Comparison of ENCODE assay signal across 8 cellular contexts in the genomic region with DNA sequence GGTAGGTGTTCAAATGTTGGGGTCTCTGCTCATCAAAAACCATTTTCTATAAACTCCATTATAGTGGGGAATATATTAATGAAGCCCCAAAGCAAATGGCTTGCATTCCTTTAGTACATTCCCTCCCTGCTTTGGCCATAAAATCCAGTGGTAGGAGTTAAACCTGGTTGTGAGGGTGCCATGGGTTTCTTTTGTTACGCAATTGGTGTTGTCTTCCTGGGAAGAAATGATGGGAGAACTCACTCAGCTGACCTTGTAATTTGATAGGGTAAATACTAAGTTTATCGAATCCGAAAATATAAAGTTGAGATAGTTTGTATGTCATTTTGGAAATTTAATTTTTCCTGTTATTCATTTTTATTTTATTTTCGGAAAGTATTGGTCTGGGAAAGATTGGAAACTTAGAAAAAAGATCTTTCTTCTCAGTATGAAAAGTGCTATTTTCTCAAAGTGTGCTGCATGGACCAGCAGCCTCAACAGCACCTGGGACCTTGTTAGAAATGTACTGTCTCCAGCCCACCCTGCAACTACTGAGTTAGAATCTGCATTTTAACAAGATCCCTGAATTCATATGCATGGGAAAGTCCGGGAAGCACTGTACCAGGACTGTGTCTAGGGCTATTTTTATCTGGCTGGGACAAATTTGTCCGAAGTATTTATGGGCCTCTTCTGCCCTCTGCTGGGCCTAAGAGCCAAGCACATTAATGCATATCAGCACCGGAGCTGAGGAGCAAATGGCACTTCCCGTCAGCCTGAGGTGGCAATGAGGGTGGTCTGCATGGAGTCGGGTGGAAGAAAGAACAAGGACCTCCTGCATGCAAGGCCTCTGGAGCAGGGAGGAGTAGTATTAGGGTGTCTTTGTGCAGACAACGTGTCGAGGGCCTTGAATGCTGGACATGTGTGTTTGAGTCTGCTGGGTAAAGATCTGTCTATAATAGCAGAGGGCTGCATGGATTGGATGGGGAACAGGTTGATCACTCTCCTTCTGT. TPM values are rescaled to one million over a fixed set of nuclear protein-coding genes. Genes with fewer than 3 reads are reported as not detected.
DNase-seq lines count a peak whose midpoint lies in the region; ATAC-seq, FAIRE-seq and TF ChIP-seq lines count a peak whose summit lies in the region.

No MANE protein-coding gene starts in this region.

- peaks cover 16% of the 10 kb centered on the region for H3K4me1 Mint-ChIP-seq in brain

- FAIRE-seq in TTC549 (lab: Jason Lieb, UNC): peak; percentile 9

- no peak for ATAC-seq in HG02763 (IDR thresholded peaks at IDR 0.05; ENCODE audit: unreplicated experiment)

- peaks cover 6 to 18% (median 12%) of the 10 kb centered on the region in 5 experiments for H3K9me3 Mint-ChIP-seq in brain

- no peak overlapping the region for H3K27ac Mint-ChIP-seq in brain

- peak; percentile 6 for DNase-seq in NCI-H187 (lab: John Stamatoyannopoulos, UW)
- DNase-seq in NCI-H187 treated with DMSO at 0.1 percent for 48 hours (lab: John Stamatoyannopoulos, UW): no peak
- peak; percentile 61 for DNase-seq in NCI-H1694 (lab: John Stamatoyannopoulos, UW)
- DNase-seq in iPS-NIHi7 (ENCODE audit: extremely low spot score): peak; percentile 79
- DNase-seq in smooth muscle cell of the brain vasculature (ENCODE audit: low read depth, low spot score): peak; percentile 54

- no peaks in the 10 kb centered on the region for H3K27me3 Mint-ChIP-seq in brain

- TF ChIP-seq CTCF in brain (conservative IDR thresholded peaks at IDR 0.05): peak; percentile 94 to 97

- peak overlapping the region in 3 of 5 experiments; percentile 8 to 32 (median 23) for H3K4me3 Mint-ChIP-seq in brain

- no peaks in the 10 kb centered on the region for H3K36me3 Mint-ChIP-seq in brain

RNA-seq across cellular contexts. Expression of a gene that starts 54.7 kb away (rescaled TPM):
- polyA plus RNA-seq in brain (ENCODE audit: insufficient read depth, low read depth, low replicate concordance): 10.4 TPM
